In the genomic region with DNA sequence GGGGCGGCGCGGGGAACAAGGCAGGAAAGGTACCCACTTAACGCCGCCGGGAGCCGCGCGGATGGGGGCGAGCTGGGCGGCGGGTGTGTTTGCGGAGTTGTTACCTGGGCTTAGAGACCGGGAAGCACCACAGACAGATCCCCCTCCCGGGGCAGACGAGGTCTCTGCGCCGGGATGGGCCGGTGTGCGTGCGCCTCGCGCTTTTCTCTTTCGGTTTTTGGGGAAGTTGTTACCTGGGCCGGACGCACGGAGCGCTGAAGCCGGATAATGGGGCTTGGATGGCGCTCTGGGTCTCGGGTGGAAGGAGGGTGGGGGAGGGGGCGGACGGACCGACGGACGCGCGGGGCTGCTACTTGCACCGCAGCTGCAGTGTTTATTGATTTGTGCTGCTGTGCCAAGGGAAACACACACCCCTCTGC, we compare ENCODE assay signal across 1 cellular context.
TF ChIP-seq lines count a peak whose summit lies in the region.

No MANE protein-coding gene starts in this region.

TF ChIP-seq in GM23338, 12 proteins besides CTCF, POLR2A, EP300 and RAD21 (continued from another document):
- TF ChIP-seq, protein P1, sequence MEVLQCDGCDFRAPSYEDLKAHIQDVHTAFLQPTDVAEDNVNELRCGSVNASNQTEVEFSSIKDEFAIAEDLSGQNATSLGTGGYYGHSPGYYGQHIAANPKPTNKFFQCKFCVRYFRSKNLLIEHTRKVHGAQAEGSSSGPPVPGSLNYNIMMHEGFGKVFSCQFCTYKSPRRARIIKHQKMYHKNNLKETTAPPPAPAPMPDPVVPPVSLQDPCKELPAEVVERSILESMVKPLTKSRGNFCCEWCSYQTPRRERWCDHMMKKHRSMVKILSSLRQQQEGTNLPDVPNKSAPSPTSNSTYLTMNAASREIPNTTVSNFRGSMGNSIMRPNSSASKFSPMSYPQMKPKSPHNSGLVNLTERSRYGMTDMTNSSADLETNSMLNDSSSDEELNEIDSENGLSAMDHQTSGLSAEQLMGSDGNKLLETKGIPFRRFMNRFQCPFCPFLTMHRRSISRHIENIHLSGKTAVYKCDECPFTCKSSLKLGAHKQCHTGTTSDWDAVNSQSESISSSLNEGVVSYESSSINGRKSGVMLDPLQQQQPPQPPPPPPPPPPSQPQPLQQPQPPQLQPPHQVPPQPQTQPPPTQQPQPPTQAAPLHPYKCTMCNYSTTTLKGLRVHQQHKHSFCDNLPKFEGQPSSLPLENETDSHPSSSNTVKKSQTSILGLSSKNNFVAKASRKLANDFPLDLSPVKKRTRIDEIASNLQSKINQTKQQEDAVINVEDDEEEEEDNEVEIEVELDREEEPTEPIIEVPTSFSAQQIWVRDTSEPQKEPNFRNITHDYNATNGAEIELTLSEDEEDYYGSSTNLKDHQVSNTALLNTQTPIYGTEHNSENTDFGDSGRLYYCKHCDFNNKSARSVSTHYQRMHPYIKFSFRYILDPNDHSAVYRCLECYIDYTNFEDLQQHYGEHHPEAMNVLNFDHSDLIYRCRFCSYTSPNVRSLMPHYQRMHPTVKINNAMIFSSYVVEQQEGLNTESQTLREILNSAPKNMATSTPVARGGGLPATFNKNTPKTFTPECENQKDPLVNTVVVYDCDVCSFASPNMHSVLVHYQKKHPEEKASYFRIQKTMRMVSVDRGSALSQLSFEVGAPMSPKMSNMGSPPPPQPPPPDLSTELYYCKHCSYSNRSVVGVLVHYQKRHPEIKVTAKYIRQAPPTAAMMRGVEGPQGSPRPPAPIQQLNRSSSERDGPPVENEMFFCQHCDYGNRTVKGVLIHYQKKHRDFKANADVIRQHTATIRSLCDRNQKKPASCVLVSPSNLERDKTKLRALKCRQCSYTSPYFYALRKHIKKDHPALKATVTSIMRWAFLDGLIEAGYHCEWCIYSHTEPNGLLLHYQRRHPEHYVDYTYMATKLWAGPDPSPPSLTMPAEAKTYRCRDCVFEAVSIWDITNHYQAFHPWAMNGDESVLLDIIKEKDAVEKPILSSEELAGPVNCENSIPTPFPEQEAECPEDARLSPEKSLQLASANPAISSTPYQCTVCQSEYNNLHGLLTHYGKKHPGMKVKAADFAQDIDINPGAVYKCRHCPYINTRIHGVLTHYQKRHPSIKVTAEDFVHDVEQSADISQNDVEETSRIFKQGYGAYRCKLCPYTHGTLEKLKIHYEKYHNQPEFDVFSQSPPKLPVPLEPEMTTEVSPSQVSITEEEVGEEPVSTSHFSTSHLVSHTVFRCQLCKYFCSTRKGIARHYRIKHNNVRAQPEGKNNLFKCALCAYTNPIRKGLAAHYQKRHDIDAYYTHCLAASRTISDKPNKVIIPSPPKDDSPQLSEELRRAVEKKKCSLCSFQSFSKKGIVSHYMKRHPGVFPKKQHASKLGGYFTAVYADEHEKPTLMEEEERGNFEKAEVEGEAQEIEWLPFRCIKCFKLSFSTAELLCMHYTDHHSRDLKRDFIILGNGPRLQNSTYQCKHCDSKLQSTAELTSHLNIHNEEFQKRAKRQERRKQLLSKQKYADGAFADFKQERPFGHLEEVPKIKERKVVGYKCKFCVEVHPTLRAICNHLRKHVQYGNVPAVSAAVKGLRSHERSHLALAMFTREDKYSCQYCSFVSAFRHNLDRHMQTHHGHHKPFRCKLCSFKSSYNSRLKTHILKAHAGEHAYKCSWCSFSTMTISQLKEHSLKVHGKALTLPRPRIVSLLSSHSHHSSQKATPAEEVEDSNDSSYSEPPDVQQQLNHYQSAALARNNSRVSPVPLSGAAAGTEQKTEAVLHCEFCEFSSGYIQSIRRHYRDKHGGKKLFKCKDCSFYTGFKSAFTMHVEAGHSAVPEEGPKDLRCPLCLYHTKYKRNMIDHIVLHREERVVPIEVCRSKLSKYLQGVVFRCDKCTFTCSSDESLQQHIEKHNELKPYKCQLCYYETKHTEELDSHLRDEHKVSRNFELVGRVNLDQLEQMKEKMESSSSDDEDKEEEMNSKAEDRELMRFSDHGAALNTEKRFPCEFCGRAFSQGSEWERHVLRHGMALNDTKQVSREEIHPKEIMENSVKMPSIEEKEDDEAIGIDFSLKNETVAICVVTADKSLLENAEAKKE (CRISPR knock-in tag; IDR thresholded peaks at IDR 0.05): no peak
- TF ChIP-seq JUNB (IDR thresholded peaks at IDR 0.05; ENCODE audit: unreplicated experiment) (no peak), ZNF114 (CRISPR knock-in tag; IDR thresholded peaks at IDR 0.05) (no peak), STAT1 (IDR thresholded peaks at IDR 0.05; ENCODE audit: unreplicated experiment) (no peak), EZH2 (IDR thresholded peaks at IDR 0.05; ENCODE audit: low read depth, unreplicated experiment) (no peak)
- TF ChIP-seq, protein P2, sequence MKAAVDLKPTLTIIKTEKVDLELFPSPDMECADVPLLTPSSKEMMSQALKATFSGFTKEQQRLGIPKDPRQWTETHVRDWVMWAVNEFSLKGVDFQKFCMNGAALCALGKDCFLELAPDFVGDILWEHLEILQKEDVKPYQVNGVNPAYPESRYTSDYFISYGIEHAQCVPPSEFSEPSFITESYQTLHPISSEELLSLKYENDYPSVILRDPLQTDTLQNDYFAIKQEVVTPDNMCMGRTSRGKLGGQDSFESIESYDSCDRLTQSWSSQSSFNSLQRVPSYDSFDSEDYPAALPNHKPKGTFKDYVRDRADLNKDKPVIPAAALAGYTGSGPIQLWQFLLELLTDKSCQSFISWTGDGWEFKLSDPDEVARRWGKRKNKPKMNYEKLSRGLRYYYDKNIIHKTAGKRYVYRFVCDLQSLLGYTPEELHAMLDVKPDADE (IDR thresholded peaks at IDR 0.05): no peak
